ENCODE assay signal across 2 cellular contexts in genomic region chr16:4342866-4343744, GRCh38.
TF ChIP-seq lines count a peak whose summit lies in the region.

No MANE protein-coding gene starts in this region.

TF ChIP-seq in HCT116, 20 proteins besides CTCF, POLR2A, EP300 and RAD21:
- TF ChIP-seq JUND (IDR thresholded peaks at IDR 0.05) = no peak
- TF ChIP-seq FOSL1 (IDR thresholded peaks at IDR 0.05; ENCODE audit: low read depth) = no peak
- no peak for TF ChIP-seq REST (IDR thresholded peaks at IDR 0.05; ENCODE audit: low read depth)
- no peak for TF ChIP-seq ZBTB33 (IDR thresholded peaks at IDR 0.05; ENCODE audit: extremely low read depth, insufficient replicate concordance, low read length)
- TF ChIP-seq ELF1 (IDR thresholded peaks at IDR 0.05; ENCODE audit: borderline replicate concordance, low read depth) = no peak
- TF ChIP-seq EZH2phosphoT487 (IDR thresholded peaks at IDR 0.05; ENCODE audit: borderline replicate concordance) = no peak
- TF ChIP-seq, protein P1, sequence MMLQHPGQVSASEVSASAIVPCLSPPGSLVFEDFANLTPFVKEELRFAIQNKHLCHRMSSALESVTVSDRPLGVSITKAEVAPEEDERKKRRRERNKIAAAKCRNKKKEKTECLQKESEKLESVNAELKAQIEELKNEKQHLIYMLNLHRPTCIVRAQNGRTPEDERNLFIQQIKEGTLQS (IDR thresholded peaks at IDR 0.05) = no peak
- TF ChIP-seq SP1 (IDR thresholded peaks at IDR 0.05; ENCODE audit: low read depth) = no peak
- TF ChIP-seq POLR2AphosphoS5 (IDR thresholded peaks at IDR 0.05; ENCODE audit: low read depth, low read length) = no peak
- no peak for TF ChIP-seq ZFX (IDR thresholded peaks at IDR 0.05)
- TF ChIP-seq YY1 (IDR thresholded peaks at IDR 0.05; ENCODE audit: extremely low read depth, insufficient replicate concordance, low read depth, low read length) = no peak
- no peak for TF ChIP-seq EGR1 (IDR thresholded peaks at IDR 0.05; ENCODE audit: low read depth)
- no peak for TF ChIP-seq CBX3 (IDR thresholded peaks at IDR 0.05; ENCODE audit: low read depth)

TF ChIP-seq in WTC11, 78 proteins besides CTCF, POLR2A, EP300 and RAD21:
- TF ChIP-seq, protein P2, sequence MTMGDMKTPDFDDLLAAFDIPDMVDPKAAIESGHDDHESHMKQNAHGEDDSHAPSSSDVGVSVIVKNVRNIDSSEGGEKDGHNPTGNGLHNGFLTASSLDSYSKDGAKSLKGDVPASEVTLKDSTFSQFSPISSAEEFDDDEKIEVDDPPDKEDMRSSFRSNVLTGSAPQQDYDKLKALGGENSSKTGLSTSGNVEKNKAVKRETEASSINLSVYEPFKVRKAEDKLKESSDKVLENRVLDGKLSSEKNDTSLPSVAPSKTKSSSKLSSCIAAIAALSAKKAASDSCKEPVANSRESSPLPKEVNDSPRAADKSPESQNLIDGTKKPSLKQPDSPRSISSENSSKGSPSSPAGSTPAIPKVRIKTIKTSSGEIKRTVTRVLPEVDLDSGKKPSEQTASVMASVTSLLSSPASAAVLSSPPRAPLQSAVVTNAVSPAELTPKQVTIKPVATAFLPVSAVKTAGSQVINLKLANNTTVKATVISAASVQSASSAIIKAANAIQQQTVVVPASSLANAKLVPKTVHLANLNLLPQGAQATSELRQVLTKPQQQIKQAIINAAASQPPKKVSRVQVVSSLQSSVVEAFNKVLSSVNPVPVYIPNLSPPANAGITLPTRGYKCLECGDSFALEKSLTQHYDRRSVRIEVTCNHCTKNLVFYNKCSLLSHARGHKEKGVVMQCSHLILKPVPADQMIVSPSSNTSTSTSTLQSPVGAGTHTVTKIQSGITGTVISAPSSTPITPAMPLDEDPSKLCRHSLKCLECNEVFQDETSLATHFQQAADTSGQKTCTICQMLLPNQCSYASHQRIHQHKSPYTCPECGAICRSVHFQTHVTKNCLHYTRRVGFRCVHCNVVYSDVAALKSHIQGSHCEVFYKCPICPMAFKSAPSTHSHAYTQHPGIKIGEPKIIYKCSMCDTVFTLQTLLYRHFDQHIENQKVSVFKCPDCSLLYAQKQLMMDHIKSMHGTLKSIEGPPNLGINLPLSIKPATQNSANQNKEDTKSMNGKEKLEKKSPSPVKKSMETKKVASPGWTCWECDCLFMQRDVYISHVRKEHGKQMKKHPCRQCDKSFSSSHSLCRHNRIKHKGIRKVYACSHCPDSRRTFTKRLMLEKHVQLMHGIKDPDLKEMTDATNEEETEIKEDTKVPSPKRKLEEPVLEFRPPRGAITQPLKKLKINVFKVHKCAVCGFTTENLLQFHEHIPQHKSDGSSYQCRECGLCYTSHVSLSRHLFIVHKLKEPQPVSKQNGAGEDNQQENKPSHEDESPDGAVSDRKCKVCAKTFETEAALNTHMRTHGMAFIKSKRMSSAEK (CRISPR knock-in tag; IDR thresholded peaks at IDR 0.05; ENCODE audit: borderline replicate concordance) = no peak
- TF ChIP-seq ZNF219 (CRISPR knock-in tag; IDR thresholded peaks at IDR 0.05; ENCODE audit: borderline replicate concordance) (no peak), SMAD3 (CRISPR knock-in tag; IDR thresholded peaks at IDR 0.05; ENCODE audit: borderline replicate concordance) (no peak), NR1H2 (CRISPR knock-in tag; IDR thresholded peaks at IDR 0.05) (no peak), SP1 (CRISPR knock-in tag; conservative IDR thresholded peaks at IDR 0.05) (no peak), E2F1 (CRISPR knock-in tag; IDR thresholded peaks at IDR 0.05) (no peak), ELF4 (CRISPR knock-in tag; IDR thresholded peaks at IDR 0.05; ENCODE audit: low read depth) (no peak), NFYB (CRISPR knock-in tag; conservative IDR thresholded peaks at IDR 0.05; ENCODE audit: low read depth) (no peak), ETV6 (CRISPR knock-in tag; IDR thresholded peaks at IDR 0.05) (no peak), ARID4B (CRISPR knock-in tag; IDR thresholded peaks at IDR 0.05; ENCODE audit: borderline replicate concordance) (no peak), SMAD4 (CRISPR knock-in tag; IDR thresholded peaks at IDR 0.05) (no peak), NR2C2 (CRISPR knock-in tag; IDR thresholded peaks at IDR 0.05) (no peak), ZNF121 (CRISPR knock-in tag; IDR thresholded peaks at IDR 0.05) (no peak), TP53 (CRISPR knock-in tag; IDR thresholded peaks at IDR 0.05) (no peak), NFE2L1 (CRISPR knock-in tag; IDR thresholded peaks at IDR 0.05) (no peak)
- TF ChIP-seq, protein P3, sequence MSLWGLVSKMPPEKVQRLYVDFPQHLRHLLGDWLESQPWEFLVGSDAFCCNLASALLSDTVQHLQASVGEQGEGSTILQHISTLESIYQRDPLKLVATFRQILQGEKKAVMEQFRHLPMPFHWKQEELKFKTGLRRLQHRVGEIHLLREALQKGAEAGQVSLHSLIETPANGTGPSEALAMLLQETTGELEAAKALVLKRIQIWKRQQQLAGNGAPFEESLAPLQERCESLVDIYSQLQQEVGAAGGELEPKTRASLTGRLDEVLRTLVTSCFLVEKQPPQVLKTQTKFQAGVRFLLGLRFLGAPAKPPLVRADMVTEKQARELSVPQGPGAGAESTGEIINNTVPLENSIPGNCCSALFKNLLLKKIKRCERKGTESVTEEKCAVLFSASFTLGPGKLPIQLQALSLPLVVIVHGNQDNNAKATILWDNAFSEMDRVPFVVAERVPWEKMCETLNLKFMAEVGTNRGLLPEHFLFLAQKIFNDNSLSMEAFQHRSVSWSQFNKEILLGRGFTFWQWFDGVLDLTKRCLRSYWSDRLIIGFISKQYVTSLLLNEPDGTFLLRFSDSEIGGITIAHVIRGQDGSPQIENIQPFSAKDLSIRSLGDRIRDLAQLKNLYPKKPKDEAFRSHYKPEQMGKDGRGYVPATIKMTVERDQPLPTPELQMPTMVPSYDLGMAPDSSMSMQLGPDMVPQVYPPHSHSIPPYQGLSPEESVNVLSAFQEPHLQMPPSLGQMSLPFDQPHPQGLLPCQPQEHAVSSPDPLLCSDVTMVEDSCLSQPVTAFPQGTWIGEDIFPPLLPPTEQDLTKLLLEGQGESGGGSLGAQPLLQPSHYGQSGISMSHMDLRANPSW (CRISPR knock-in tag; conservative IDR thresholded peaks at IDR 0.05; ENCODE audit: low read depth) = no peak
- TF ChIP-seq, protein P4, sequence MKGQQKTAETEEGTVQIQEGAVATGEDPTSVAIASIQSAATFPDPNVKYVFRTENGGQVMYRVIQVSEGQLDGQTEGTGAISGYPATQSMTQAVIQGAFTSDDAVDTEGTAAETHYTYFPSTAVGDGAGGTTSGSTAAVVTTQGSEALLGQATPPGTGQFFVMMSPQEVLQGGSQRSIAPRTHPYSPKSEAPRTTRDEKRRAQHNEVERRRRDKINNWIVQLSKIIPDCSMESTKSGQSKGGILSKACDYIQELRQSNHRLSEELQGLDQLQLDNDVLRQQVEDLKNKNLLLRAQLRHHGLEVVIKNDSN (CRISPR knock-in tag; IDR thresholded peaks at IDR 0.05) = no peak
TF ChIP-seq in WTC11: peak in this region for 0.
